In genomic region chr3:53677406-53677805, GRCh38 we compare ENCODE assay signal across 9 cellular contexts.
DNase-seq lines count a peak whose midpoint lies in the region; ATAC-seq, FAIRE-seq and TF ChIP-seq lines count a peak whose summit lies in the region.
"Had no signal": no experiment of that assay in that cellular context is flagged by ENCODE, and none has a peak within 500 bp of the region (broad histone marks: within the 10 kb centered on the region; RNA-seq: fewer than 3 reads in every experiment).

No MANE protein-coding gene starts in this region.

- no peak for FAIRE-seq in kidney (lab: Jason Lieb, UNC)

- DNase-seq in ACHN (peak; percentile 11), GM10266 (ENCODE audit: extremely low spot score) (no peak), kidney (no peak), D341Med (ENCODE audit: low spot score) (no peak)
- DNase-seq: NCI-H1417 treated with DMSO at 0.1 percent for 48 hours had no signal

- peak; percentile 68 for ATAC-seq in SK-N-SH treated with all-trans-retinoic acid at 6 μM for 48 hours
- ATAC-seq in GM21786 (IDR thresholded peaks at IDR 0.05; ENCODE audit: unreplicated experiment), result no peak
- ATAC-seq in GM21526 (IDR thresholded peaks at IDR 0.05; ENCODE audit: low FRiP score, unreplicated experiment), result no peak
- ATAC-seq in HG02870 (IDR thresholded peaks at IDR 0.05; ENCODE audit: unreplicated experiment), result no peak

- H3K36me3 ChIP-seq in kidney (ENCODE audit: control insufficient read depth in 1 of 2, insufficient read depth in 2 of 2, low read length in 2 of 2), result no peaks in the 10 kb centered on the region

- H3K9me3 ChIP-seq in kidney (ENCODE audit: control insufficient read depth in 1 of 2, low read length in 2 of 2), result no peaks in the 10 kb centered on the region

- H3K4me1 ChIP-seq in kidney (ENCODE audit: control insufficient read depth in 1 of 2, insufficient read depth in 1 of 2, low read depth in 1 of 2, low read length in 2 of 2), result no peaks in the 10 kb centered on the region

- no peak overlapping the region for H3K27ac ChIP-seq in kidney (ENCODE audit: low read depth in 2 of 2, low read length in 2 of 2)

- intact Hi-C loops in kidney (cut with DNase I), result no loop called here

- in situ Hi-C loops in ACHN (cut with HindIII; ENCODE audit: low pct_ligation_motif_present, low pct_unique_long_range_greater_than_20kb, low sequenced_read_pairs), result no loop called here

- H3K9ac ChIP-seq in kidney (ENCODE audit: low read length in 2 of 2), result no peak overlapping the region

- TF ChIP-seq CTCF in GM10266 (IDR thresholded peaks at IDR 0.05; ENCODE audit: control insufficient read depth, insufficient read depth, low read depth, missing control alignments) (peak; percentile 33), kidney (IDR thresholded peaks at IDR 0.05; ENCODE audit: borderline replicate concordance, extremely low read depth, insufficient read depth) (peak; percentile 19)

- no peak overlapping the region for H3K4me3 ChIP-seq in kidney (ENCODE audit: low read length in 2 of 2)

TF ChIP-seq in SK-N-SH treated with all-trans-retinoic acid at 6 μM for 48 hours, 23 proteins besides CTCF, POLR2A, EP300 and RAD21:
- no peak for TF ChIP-seq TCF4 (CRISPR knock-in tag; IDR thresholded peaks at IDR 0.05; ENCODE audit: borderline replicate concordance)
- no peak for TF ChIP-seq TOX (CRISPR knock-in tag; IDR thresholded peaks at IDR 0.05; ENCODE audit: borderline replicate concordance)
- no peak for TF ChIP-seq POU6F1 (CRISPR knock-in tag; IDR thresholded peaks at IDR 0.05; ENCODE audit: borderline replicate concordance, low read depth)
- no peak for TF ChIP-seq GLIS3 (CRISPR knock-in tag; IDR thresholded peaks at IDR 0.05)
- TF ChIP-seq ZNF70 (CRISPR knock-in tag; IDR thresholded peaks at IDR 0.05), result no peak
- TF ChIP-seq SNAI2 (CRISPR knock-in tag; IDR thresholded peaks at IDR 0.05), result no peak
